Comparison of ENCODE assay signal across 24 cellular contexts in genomic region chr6:33050013-33050800, GRCh38. TPM values are rescaled to one million over a fixed set of nuclear protein-coding genes. Genes with fewer than 3 reads are reported as not detected.
DNase-seq lines count a peak whose midpoint lies in the region; ATAC-seq, FAIRE-seq and TF ChIP-seq lines count a peak whose summit lies in the region.
"Had no signal": no experiment of that assay in that cellular context is flagged by ENCODE, and none has a peak within 500 bp of the region (broad histone marks: within the 10 kb centered on the region; RNA-seq: fewer than 3 reads in every experiment).

No MANE protein-coding gene starts in this region.

- no peak for ATAC-seq in HG03159 (IDR thresholded peaks at IDR 0.05; ENCODE audit: unreplicated experiment)

- no peaks in the 10 kb centered on the region for H3K27me3 ChIP-seq in uterus
- H3K27me3 ChIP-seq: colonic mucosa had no signal

- no peak overlapping the region for H3K27ac ChIP-seq in uterus
- H3K27ac ChIP-seq: colonic mucosa, PC-9, VCaP had no signal

- intact Hi-C loops in uterus (cut with DNase I; ENCODE audit: low total_unique reads) = no loop called here

- DNase-seq in SIG-M5 treated with dmso at 0.1 percent for 504 hours (lab: John Stamatoyannopoulos, UW; ENCODE audit: unreplicated experiment) (peak; percentile 5), SIG-M5 (lab: John Stamatoyannopoulos, UW) (no peak), SKM-1 treated with dmso at 0.1 percent for 144 hours (lab: John Stamatoyannopoulos, UW; ENCODE audit: unreplicated experiment) (peak; percentile 78), medulla oblongata (ENCODE audit: extremely low spot score) (peak; percentile 38), uterus (no peak), GM12892 (ENCODE audit: insufficient read length) (no peak), AG08395 (ENCODE audit: low spot score) (no peak)
- DNase-seq: activated naive CD4-positive, alpha-beta T cell treated with anti-CD3 and anti-CD28 coated beads, Interleukin-2, amount 50 U/mL, for 16 hours; Calu3; colonic mucosa; HCEC 1CT; NCI-H2029 treated with DMSO at 0.1 percent for 48 hours; NCI-H226; NCI-H748 treated with DMSO at 0.1 percent for 48 hours; PC-9; SHP77 treated with DMSO at 0.1 percent for 48 hours had no signal

- FAIRE-seq in GM12892 (lab: Jason Lieb, UNC) = no peak
- FAIRE-seq: A204.1, endometrium, keratinocyte had no signal

- H3K4me3 ChIP-seq in uterus = no peak overlapping the region
- H3K4me3 ChIP-seq: colonic mucosa, PC-9 had no signal

- no peaks in the 10 kb centered on the region for H3K9me3 ChIP-seq in uterus
- H3K9me3 ChIP-seq: colonic mucosa had no signal

- TF ChIP-seq CTCF in uterus (IDR thresholded peaks at IDR 0.05) = no peak

- no peaks in the 10 kb centered on the region for H3K4me1 ChIP-seq in uterus
- H3K4me1 ChIP-seq: colonic mucosa had no signal

- no peaks in the 10 kb centered on the region for H3K36me3 ChIP-seq in uterus
- H3K36me3 ChIP-seq: colonic mucosa had no signal

- TF ChIP-seq POLR2A in uterus (IDR thresholded peaks at IDR 0.05) = no peak
- no peak for TF ChIP-seq POLR2A in GM12892 (IDR thresholded peaks at IDR 0.05; ENCODE audit: low read depth, low read length)

RNA-seq across cellular contexts. Expression of gene HLA-DPA1, which starts 23.2 kb away (rescaled TPM):
- 100 to 1,000 TPM in 2 of 4 donors, 10 to 100 TPM in 2; 48.0 to 187 (median 135) TPM for total RNA-seq in uterus
- 1,233 TPM for polyA plus RNA-seq in GM12892 (2012; ENCODE audit: missing spikeins)
- total RNA-seq: PC-9 had no signal
- polyA plus RNA-seq: neural cell had no signal

RNA-seq across cellular contexts. Expression of gene HLA-DPB1, which starts 25.6 kb away (rescaled TPM):
- total RNA-seq in uterus = 100 to 1,000 TPM in 1 of 4 donors, 10 to 100 TPM in 3; 19.8 to 108 (median 43.6) TPM
- 455 TPM for polyA plus RNA-seq in GM12892 (2012; ENCODE audit: missing spikeins)
- total RNA-seq: PC-9 had no signal

RNA-seq across cellular contexts. Expression of gene HLA-DOA, which starts 40.8 kb away (rescaled TPM):
- total RNA-seq in uterus = 10 to 100 TPM in 3 of 4 donors, 1 to 10 TPM in 1; 8.2 to 34.1 (median 18.4) TPM
- polyA plus RNA-seq in GM12892 (2012; ENCODE audit: missing spikeins) = 84.4 TPM
- total RNA-seq: glomerular endothelial cell, PC-9 had no signal
- polyA plus RNA-seq: BJ, keratinocyte had no signal

Comparison
In these comparisons a context has a peak if more than half of its experiments do, and no peak if none do; other contexts are left out.
1. DNase-seq: peak in SIG-M5 treated with dmso at 0.1 percent for 504 hours (single experiment), SKM-1 treated with dmso at 0.1 percent for 144 hours (single experiment) and medulla oblongata (single experiment); none in SIG-M5 (single experiment), uterus (0 of 2), GM12892 (single experiment) and AG08395 (single experiment).